In genomic region chr13:101965096-101965495, GRCh38 we compare ENCODE assay signal across 21 cellular contexts.
"Had no signal": no experiment of that assay in that cellular context is flagged by ENCODE, and none has a peak within 500 bp of the region (broad histone marks: within the 10 kb centered on the region; RNA-seq: fewer than 3 reads in every experiment).

No MANE protein-coding gene starts in this region.

- DNase-seq: activated B cell treated with CpG ODN at 0.5 μM for 24 hours; activated CD4-positive, alpha-beta memory T cell treated with anti-CD3 and anti-CD28 coated beads for 36 hours; activated CD4-positive, alpha-beta T cell treated with anti-CD3 and anti-CD28 coated beads for 1 hour; activated CD4-positive, alpha-beta T cell treated with anti-CD3 and anti-CD28 coated beads, Interleukin-2, amount 10 ng/mL, durations not matched to agents 7 days and 5 days; activated CD8-positive, alpha-beta memory T cell treated with anti-CD3 and anti-CD28 coated beads for 24 hours; activated effector memory CD4-positive, alpha-beta T cell treated with anti-CD3 and anti-CD28 coated beads, Interleukin-2, amount 50 U/mL, for 16 hours; activated naive CD4-positive, alpha-beta T cell treated with anti-CD3 and anti-CD28 coated beads for 36 hours; activated T-cell treated with anti-CD3 and anti-CD28 coated beads, Interleukin-2, amount 50 U/mL, for 4 hours; caudate nucleus; MG63; NCI-H1105; NCI-H1436; NCI-H1694 treated with DMSO at 0.1 percent for 48 hours; NCI-H2029 treated with DMSO at 0.1 percent for 48 hours; NCI-H2227 treated with DMSO at 0.1 percent for 48 hours; NCI-H446 treated with DMSO at 0.1 percent for 48 hours; NCI-H524 treated with DMSO at 0.1 percent for 48 hours; NCI-H748 treated with DMSO at 0.1 percent for 48 hours; SIG-M5; T-helper 17 cell; T-helper 9 cell had no signal

- H3K4me3 ChIP-seq: MG63 had no signal

- ATAC-seq: activated T-cell treated with anti-CD3 and anti-CD28 coated beads, Interleukin-2, amount 50 U/mL, for 4 hours; T-helper 17 cell had no signal

- H3K36me3 ChIP-seq: MG63 had no signal

- H3K27me3 ChIP-seq: MG63 had no signal
